Comparison of ENCODE assay signal across 1 cellular context in genomic region chr19:55339225-55340143, GRCh38.
TF ChIP-seq lines count a peak whose summit lies in the region.

Gene KMT5C (plus strand): TSS chr19:55339876. CDS start chr19:55341937, 2,061 bp downstream.

TF ChIP-seq in HepG2, 621 proteins besides CTCF, POLR2A, EP300 and RAD21 (continued from another document):
- TF ChIP-seq ZBTB33 (CRISPR knock-in tag; IDR thresholded peaks at IDR 0.05), result no peak
- no peak for TF ChIP-seq ARNT (IDR thresholded peaks at IDR 0.05)
TF ChIP-seq in HepG2: peak in this region for 102.
